In genomic region chr2:171432969-171433762, GRCh38 we compare ENCODE assay signal across 8 cellular contexts.
DNase-seq lines count a peak whose midpoint lies in the region; ATAC-seq and TF ChIP-seq lines count a peak whose summit lies in the region.

No MANE protein-coding gene starts in this region.

- TF ChIP-seq CTCF in brain microvascular endothelial cell (IDR thresholded peaks at IDR 0.05; ENCODE audit: low read depth, low read length, missing control alignments) = no peak

- DNase-seq in GM03348 (ENCODE audit: low spot score) (peak; percentile 26), KG1 (lab: John Stamatoyannopoulos, UW) (peak; percentile 86), brain microvascular endothelial cell (peak; percentile 14)
- DNase-seq in stimulated activated CD4-positive, alpha-beta T cell treated with anti-CD3 and anti-CD28 coated beads, TNF-alpha, amount 100 ng/mL, for 48 hours (ENCODE audit: low read depth in 3 of 3) = peak in 2 of 3 donors; percentile 44

- H3K27ac ChIP-seq in brain microvascular endothelial cell (peak overlapping the region; percentile 23), layer of hippocampus (ENCODE audit: low read depth, low read length) (peak overlapping the region; percentile 88)

- H3K27me3 ChIP-seq in brain microvascular endothelial cell (replicated peaks) = no peaks in the 10 kb centered on the region
- no peaks in the 10 kb centered on the region for H3K27me3 ChIP-seq in layer of hippocampus (ENCODE audit: control insufficient read depth, insufficient read depth, low read length)

- peaks cover 4% of the 10 kb centered on the region for H3K36me3 ChIP-seq in brain microvascular endothelial cell (replicated peaks)

- in situ Hi-C loops in brain microvascular endothelial cell (cut with HindIII; ENCODE audit: low pct_ligation_motif_present, low sequenced_read_pairs) = no loop called here

- ATAC-seq in SK-N-SH treated with all-trans-retinoic acid at 6 μM for 48 hours (peak; percentile 7), HG03135 (IDR thresholded peaks at IDR 0.05; ENCODE audit: unreplicated experiment) (no peak), HG02623 (IDR thresholded peaks at IDR 0.05; ENCODE audit: unreplicated experiment) (no peak)

- H3K4me3 ChIP-seq in brain microvascular endothelial cell (ENCODE audit: low read depth, low read length) = peak overlapping the region; percentile 97

TF ChIP-seq in SK-N-SH treated with all-trans-retinoic acid at 6 μM for 48 hours, 23 proteins besides CTCF, POLR2A, EP300 and RAD21:
- TF ChIP-seq ZFP30 (CRISPR knock-in tag; IDR thresholded peaks at IDR 0.05) (no peak), CREB5 (CRISPR knock-in tag; IDR thresholded peaks at IDR 0.05; ENCODE audit: low read depth) (no peak), TCF4 (CRISPR knock-in tag; IDR thresholded peaks at IDR 0.05; ENCODE audit: borderline replicate concordance) (no peak), TSHZ2 (CRISPR knock-in tag; IDR thresholded peaks at IDR 0.05) (no peak), ZFP3 (CRISPR knock-in tag; IDR thresholded peaks at IDR 0.05) (no peak), TOX (CRISPR knock-in tag; IDR thresholded peaks at IDR 0.05; ENCODE audit: borderline replicate concordance) (no peak), ZNF8 (CRISPR knock-in tag; IDR thresholded peaks at IDR 0.05) (no peak), OSR1 (CRISPR knock-in tag; IDR thresholded peaks at IDR 0.05) (no peak), BACH2 (CRISPR knock-in tag; IDR thresholded peaks at IDR 0.05; ENCODE audit: borderline replicate concordance) (no peak), ZC3H10 (CRISPR knock-in tag; IDR thresholded peaks at IDR 0.05) (no peak)

Comparison
In these comparisons a context has a peak if more than half of its experiments do, and no peak if none do; other contexts are left out.
1. DNase-seq: peak in every context shown above with its lines; median percentile 86 in KG1; 44 in stimulated activated CD4-positive, alpha-beta T cell treated with anti-CD3 and anti-CD28 coated beads, TNF-alpha, amount 100 ng/mL, for 48 hours; 26 in GM03348; 14 in brain microvascular endothelial cell.